In the genomic region with DNA sequence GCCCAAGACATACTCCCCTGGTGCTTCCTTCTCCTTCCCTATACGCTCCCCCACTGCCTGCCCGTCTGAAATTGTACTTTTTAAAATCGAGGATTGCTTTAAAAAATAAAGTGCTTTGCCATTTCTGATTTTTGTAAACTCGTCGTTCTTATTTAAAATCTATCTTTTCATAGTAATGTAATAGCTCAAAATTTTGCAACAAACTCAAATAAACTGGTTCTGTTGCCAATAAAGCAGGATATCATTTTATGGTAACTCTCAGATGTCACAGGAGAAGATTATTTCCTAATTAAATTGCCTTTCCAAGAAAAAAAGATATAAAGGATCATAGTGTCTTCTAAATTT, we compare ENCODE assay signal across 8 cellular contexts. TPM values are rescaled to one million over a fixed set of nuclear protein-coding genes. Genes with fewer than 3 reads are reported as not detected.
DNase-seq lines count a peak whose midpoint lies in the region; ATAC-seq, FAIRE-seq and TF ChIP-seq lines count a peak whose summit lies in the region.

No MANE protein-coding gene starts in this region.

- BruUV-seq in HepG2 (replicated peaks; lab: Mats Ljungman, UMichigan): no TSS peak

- no peak for ATAC-seq in HepG2
- no peak for ATAC-seq in thoracic aorta (ENCODE audit: insufficient number of reproducible peaks, low FRiP score, low read depth)

- no peak for TF ChIP-seq POLR2A in HepG2 (IDR thresholded peaks at IDR 0.05; ENCODE audit: insufficient read depth in 1 of 2, low read depth in 2 of 2, low read length in 2 of 2)

- TF ChIP-seq RAD21 in HepG2 (CRISPR knock-in tag; IDR thresholded peaks at IDR 0.05): no peak

- H3K36me3 ChIP-seq in ascending aorta (no peaks in the 10 kb centered on the region), HepG2 (replicated peaks in 1 of 2; ENCODE audit: control insufficient read depth in 1 of 2, insufficient read depth in 2 of 2, low read length in 2 of 2) (no peaks in the 10 kb centered on the region), thoracic aorta (no peaks in the 10 kb centered on the region)

- peaks cover 6% of the 10 kb centered on the region for H3K27me3 Mint-ChIP-seq in activated CD4-positive, alpha-beta T cell treated with anti-CD3 and anti-CD28 coated beads, Interleukin-2, amount 10 ng/mL, durations not matched to agents 7 days and 5 days

- H3K9me3 ChIP-seq in ascending aorta (no peaks in the 10 kb centered on the region), HepG2 (ENCODE audit: low read length) (no peaks in the 10 kb centered on the region), thoracic aorta (no peaks in the 10 kb centered on the region)

- peak overlapping the region; percentile 87 for H3K4me3 Mint-ChIP-seq in activated CD4-positive, alpha-beta T cell treated with anti-CD3 and anti-CD28 coated beads, Interleukin-2, amount 10 ng/mL, durations not matched to agents 7 days and 5 days

- H3K4me1 Mint-ChIP-seq in activated CD4-positive, alpha-beta T cell treated with anti-CD3 and anti-CD28 coated beads, Interleukin-2, amount 10 ng/mL, durations not matched to agents 7 days and 5 days: peaks cover 27% of the 10 kb centered on the region

- H2AFZ ChIP-seq in HepG2 (ENCODE audit: low read length): no peak overlapping the region

- H3K4me2 ChIP-seq in HepG2 (ENCODE audit: low read depth, low read length): peak overlapping the region; percentile 85

- POLR2A ChIA-PET in activated CD4-positive, alpha-beta T cell treated with anti-CD3 and anti-CD28 coated beads, Interleukin-2, amount 10 ng/mL, durations not matched to agents 7 days and 5 days (lab: Charles Lee): interaction anchor here (0.6 kb wide), 1 partner anchor 782 kb away, joined by 3 read pairs; no protein-coding TSS in a partner anchor
- POLR2A ChIA-PET in HepG2 (lab: Yijun Ruan, JAX): interaction anchor here (0.7 to 5.7 kb wide), 9 partner anchors 8 to 403 kb away, joined by 3 to 85 read pairs (median 5); no protein-coding TSS in a partner anchor

- H3K9ac ChIP-seq in HepG2 (ENCODE audit: insufficient read depth, low read depth, low read length): peak overlapping the region; percentile 85

- intact Hi-C loops in ascending aorta (cut with DNase I) (loop anchor here (5.0 kb wide), 3 partner anchors 206 to 389 kb away; a partner anchor contains a TSS), HepG2 (cut with micrococcal nuclease; ENCODE audit: unreplicated experiment) (loop anchor here (1.0 to 5.0 kb wide), 2 partner anchors 246 to 389 kb away; a partner anchor contains a TSS)

- TF ChIP-seq EP300 in HepG2 (IDR thresholded peaks at IDR 0.05; ENCODE audit: low read depth in 2 of 2, low read length in 2 of 2) (no peak), HepG2 (CRISPR knock-in tag; IDR thresholded peaks at IDR 0.05; ENCODE audit: borderline replicate concordance) (no peak)

- TF ChIP-seq CTCF in ascending aorta (IDR thresholded peaks at IDR 0.05) (no peak), HepG2 (CRISPR knock-in tag; IDR thresholded peaks at IDR 0.05) (no peak), thoracic aorta (IDR thresholded peaks at IDR 0.05) (no peak)

- peak overlapping the region; percentile 91 for H3K27ac Mint-ChIP-seq in activated CD4-positive, alpha-beta T cell treated with anti-CD3 and anti-CD28 coated beads, Interleukin-2, amount 10 ng/mL, durations not matched to agents 7 days and 5 days

- no peaks in the 10 kb centered on the region for H4K20me1 ChIP-seq in HepG2 (ENCODE audit: insufficient read depth, low read length)

- no peak for FAIRE-seq in HepG2 (lab: Jason Lieb, UNC)

- peaks cover 15% of the 10 kb centered on the region for H3K79me2 ChIP-seq in HepG2 (ENCODE audit: insufficient read depth, low read length)

- H3K27ac ChIP-seq in ascending aorta: peak overlapping the region; percentile 59 to 76
- H3K27ac ChIP-seq in HepG2 (ENCODE audit: extremely low read length, insufficient read depth, low read length): peak overlapping the region; percentile 96
- H3K27ac ChIP-seq in thoracic aorta: peak overlapping the region; percentile 48 to 81

- H3K4me3 ChIP-seq in ascending aorta (peak overlapping the region; percentile 50 to 72), HepG2 (replicated peaks in 1 of 3; ENCODE audit: insufficient read depth in 1 of 3, low read depth in 2 of 3, low read length in 3 of 3) (peak overlapping the region; percentile 69 to 83 (median 72); a peak in 5 of 6 replicates), thoracic aorta (peak overlapping the region; percentile 77)

- 1% methylated on average over 5 of the region's 5 CpGs for WGBS in HepG2 (ENCODE audit: low lambda C conversion rate)

- H3K27me3 ChIP-seq in ascending aorta: no peaks in the 10 kb centered on the region
- peaks cover 0 to 11% of the 10 kb centered on the region in 2 experiments; a peak in 1 of 5 replicates for H3K27me3 ChIP-seq in HepG2 (ENCODE audit: control insufficient read depth in 1 of 2, insufficient read depth in 2 of 2, low read length in 2 of 2)
- no peaks in the 10 kb centered on the region for H3K27me3 ChIP-seq in thoracic aorta (replicated peaks; ENCODE audit: insufficient read depth)

- DNase-seq in activated CD4-positive, alpha-beta T cell treated with anti-CD3 and anti-CD28 coated beads, Interleukin-2, amount 10 ng/mL, durations not matched to agents 7 days and 5 days: no peak
- no peak for DNase-seq in activated CD4-positive, alpha-beta T cell treated with anti-CD3 and anti-CD28 coated beads for 4 hours
- no peak for DNase-seq in ascending aorta (ENCODE audit: low spot score in 2 of 2)
- no peak for DNase-seq in HepG2 (ENCODE audit: low spot score)
- no peak for DNase-seq in thoracic aorta (ENCODE audit: low spot score)
- DNase-seq in OCI-M2 (lab: John Stamatoyannopoulos, UW; ENCODE audit: unreplicated experiment): no peak
- DNase-seq in NCI-H345 treated with DMSO at 0.1 percent for 48 hours (lab: John Stamatoyannopoulos, UW; ENCODE audit: unreplicated experiment): no peak
- DNase-seq in foreskin melanocyte: no peak

- in situ Hi-C loops in HepG2 (cut with HindIII; ENCODE audit: extremely low pct_ligation_motif_present, low pct_unique_long_range_greater_than_20kb): no loop called here

- H3K9me3 Mint-ChIP-seq in activated CD4-positive, alpha-beta T cell treated with anti-CD3 and anti-CD28 coated beads, Interleukin-2, amount 10 ng/mL, durations not matched to agents 7 days and 5 days: no peaks in the 10 kb centered on the region

- H3K36me3 Mint-ChIP-seq in activated CD4-positive, alpha-beta T cell treated with anti-CD3 and anti-CD28 coated beads, Interleukin-2, amount 10 ng/mL, durations not matched to agents 7 days and 5 days (ENCODE audit: low read depth): peaks cover 3% of the 10 kb centered on the region

- H3K4me1 ChIP-seq in ascending aorta (peaks cover 0 to 14% of the 10 kb centered on the region in 2 donors), HepG2 (ENCODE audit: insufficient read depth, low read length) (peaks cover 49% of the 10 kb centered on the region), thoracic aorta (ENCODE audit: control insufficient read depth in 1 of 2, low read depth in 2 of 2) (peaks cover 17 to 24% of the 10 kb centered on the region in 2 donors)

- CTCF ChIA-PET in activated CD4-positive, alpha-beta T cell treated with anti-CD3 and anti-CD28 coated beads, Interleukin-2, amount 10 ng/mL, durations not matched to agents 7 days and 5 days (lab: Charles Lee): interaction anchor here (0.7 to 1.4 kb wide), 4 partner anchors 9 to 403 kb away, joined by 3 to 10 read pairs (median 3); no protein-coding TSS in a partner anchor
- CTCF ChIA-PET in HepG2 (lab: Yijun Ruan, JAX; ENCODE audit: low intra/inter-chr PET ratio, low total read pairs): no interaction called here

TF ChIP-seq in HepG2, 621 proteins besides CTCF, POLR2A, EP300 and RAD21 (continues in another document):
- TF ChIP-seq ZNF543 (CRISPR knock-in tag; IDR thresholded peaks at IDR 0.05): 0 out of 2 replicates have a peak, but pooled peaks have one; percentile 4

RNA-seq across cellular contexts. Expression of a gene that starts 1.3 kb away (rescaled TPM):
- 10 to 100 TPM; 22.8 to 27.3 TPM for total RNA-seq in activated CD4-positive, alpha-beta T cell treated with anti-CD3 and anti-CD28 coated beads, Interleukin-2, amount 10 ng/mL, durations not matched to agents 7 days and 5 days
- total RNA-seq in ascending aorta: 15.3 TPM
- total RNA-seq in HepG2 (2016; rRNA removed; fragmentation: Illumina TruSeq; extraction: Trizol): 40.5 and 48.5 TPM in 2 replicates
- 18.2 and 18.5 TPM in 2 replicates for total RNA-seq in HepG2 (2016; cell fraction: cytosol; rRNA removed; fragmentation: Illumina TruSeq; extraction: Trizol; ENCODE audit: low read depth)
- total RNA-seq in HepG2 (2016; cell fraction: insoluble cytoplasmic fraction; rRNA removed; fragmentation: Illumina TruSeq; extraction: Trizol): 44.8 and 48.2 TPM in 2 replicates
- 49.5 and 57.7 TPM in 2 replicates for total RNA-seq in HepG2 (2016; cell fraction: membrane; rRNA removed; fragmentation: Illumina TruSeq; extraction: Trizol)
- 58.0 and 67.1 TPM in 2 replicates for total RNA-seq in HepG2 (2016; cell fraction: nucleus; rRNA removed; fragmentation: Illumina TruSeq; extraction: Trizol)
- 82.8 and 102 TPM in 2 replicates for polyA plus RNA-seq in HepG2 (2011; rRNA removed)
- polyA plus RNA-seq in HepG2 (2011; cell fraction: cytosol; rRNA removed): 49.1 and 88.7 TPM in 2 replicates
- polyA plus RNA-seq in HepG2 (2011; cell fraction: nucleus; rRNA removed): 69.7 and 94.1 TPM in 2 replicates
- 38.1 and 86.3 TPM in 2 replicates for polyA plus RNA-seq in HepG2 (2012)
- 33.5 and 45.5 TPM in 2 replicates for polyA plus RNA-seq in HepG2 (2016; cell fraction: cytosol; fragmentation: Illumina TruSeq; extraction: Trizol; ENCODE audit: low read depth)
- polyA plus RNA-seq in HepG2 (2016; cell fraction: insoluble cytoplasmic fraction; fragmentation: Illumina TruSeq; extraction: Trizol; ENCODE audit: low read depth): 76.1 and 85.1 TPM in 2 replicates
- 81.9 and 92.8 TPM in 2 replicates for polyA plus RNA-seq in HepG2 (2016; cell fraction: membrane; fragmentation: Illumina TruSeq; extraction: Trizol; ENCODE audit: low read depth)
- polyA plus RNA-seq in HepG2 (2016; cell fraction: nucleus; fragmentation: Illumina TruSeq; extraction: Trizol; ENCODE audit: insufficient read depth, low read depth): 58.3 and 64.9 TPM in 2 replicates
- polyA minus RNA-seq in HepG2 (2011; rRNA and poly(A)+ RNA removed; ENCODE audit: low replicate concordance): 2.7 and 49.0 TPM in 2 replicates
- polyA minus RNA-seq in HepG2 (2011; cell fraction: cytosol; rRNA and poly(A)+ RNA removed): 29.4 and 31.1 TPM in 2 replicates
- polyA minus RNA-seq in HepG2 (2011; cell fraction: nucleus; rRNA and poly(A)+ RNA removed): 280 and 293 TPM in 2 replicates
- total RNA-seq in thoracic aorta: 10 to 100 TPM; 15.3 to 18.0 TPM
